Comparison of ENCODE assay signal across 8 cellular contexts in genomic region chr11:10858505-10859360, GRCh38. TPM values are rescaled to one million over a fixed set of nuclear protein-coding genes. Genes with fewer than 3 reads are reported as not detected.
A peak's percentile ranks its signal among the peaks of the same experiment; 100 is the strongest.
DNase-seq lines count a peak whose midpoint lies in the region; ATAC-seq and TF ChIP-seq lines count a peak whose summit lies in the region.

No MANE protein-coding gene starts in this region.

- H3K27me3 ChIP-seq in GM06990 (replicated peaks; ENCODE audit: control insufficient read depth, insufficient read depth, low read length) (no peaks in the 10 kb centered on the region), GM23338 (ENCODE audit: insufficient read depth) (no peaks in the 10 kb centered on the region), kidney epithelial cell (ENCODE audit: control insufficient read depth, insufficient read depth, low read length) (no peaks in the 10 kb centered on the region)

- peak overlapping the region; percentile 95 for H3K27ac ChIP-seq in GM23338 (ENCODE audit: low read depth)

- DNase-seq in GM06990 (ENCODE audit: extremely low read depth, insufficient read length) (peak; percentile 73), GM23338 (ENCODE audit: low spot score) (peak; percentile 86), LNCaP clone FGC (ENCODE audit: low read depth) (no peak), UCSD-AML1 (lab: John Stamatoyannopoulos, UW; ENCODE audit: unreplicated experiment) (peak; percentile 74), cerebellum (ENCODE audit: low spot score) (peak; percentile 60), kidney epithelial cell (ENCODE audit: low read depth) (no peak)
- DNase-seq in stimulated activated CD4-positive, alpha-beta T cell treated with anti-CD3 and anti-CD28 coated beads, Interleukin-2, amount 100 ng/mL, for 4 hours (ENCODE audit: low read depth), result peak; percentile 6

- H3K27ac Mint-ChIP-seq in GM23338, result peak overlapping the region; percentile 96

- H3K36me3 ChIP-seq in GM06990 (ENCODE audit: control insufficient read depth, insufficient read depth, low read length), result peaks cover 2% of the 10 kb centered on the region
- peaks cover 24% of the 10 kb centered on the region for H3K36me3 ChIP-seq in GM23338 (ENCODE audit: insufficient read depth)
- no peaks in the 10 kb centered on the region for H3K36me3 ChIP-seq in kidney epithelial cell (ENCODE audit: control insufficient read depth, insufficient read depth, low read length)

- peak overlapping the region; percentile 78 for H2AFZ ChIP-seq in GM23338

- H3K79me2 ChIP-seq in GM23338 (replicated peaks; ENCODE audit: insufficient read depth), result peaks cover 42% of the 10 kb centered on the region

- H3K9me2 ChIP-seq in GM23338 (ENCODE audit: insufficient read depth), result no peaks in the 10 kb centered on the region

- H4K20me1 ChIP-seq in GM23338 (replicated peaks; ENCODE audit: insufficient read depth), result no peaks in the 10 kb centered on the region; the same call in 1 of the 2 replicates

- H3K4me1 Mint-ChIP-seq in GM23338, result peaks cover 18% of the 10 kb centered on the region

- ATAC-seq in GM23338 (peak; percentile 68), GM18519 (IDR thresholded peaks at IDR 0.05; ENCODE audit: low FRiP score, unreplicated experiment) (no peak)

- no peaks in the 10 kb centered on the region for H3K9me3 Mint-ChIP-seq in GM23338

- peaks cover 8% of the 10 kb centered on the region for H3K27me3 Mint-ChIP-seq in GM23338 (ENCODE audit: insufficient read depth, low read depth, poor library complexity)

- H3F3A ChIP-seq in GM23338 (replicated peaks; ENCODE audit: low read depth), result peaks cover 8% of the 10 kb centered on the region; the same call in 1 of the 2 replicates

- H3K4me1 ChIP-seq in GM23338 (ENCODE audit: insufficient read depth), result peaks cover 22% of the 10 kb centered on the region

- peak overlapping the region; percentile 100 for H3K4me3 Mint-ChIP-seq in GM23338

- H3K4me3 ChIP-seq in GM06990 (replicated peaks; ENCODE audit: low read depth, low read length), result peak overlapping the region; percentile 84
- H3K4me3 ChIP-seq in GM23338, result peak overlapping the region; percentile 97
- peak overlapping the region; percentile 83 for H3K4me3 ChIP-seq in LNCaP clone FGC (ENCODE audit: low read depth, low read length)
- peak overlapping the region; percentile 84 for H3K4me3 ChIP-seq in kidney epithelial cell (ENCODE audit: low read depth, low read length)

- TF ChIP-seq CTCF in GM06990 (IDR thresholded peaks at IDR 0.05; ENCODE audit: insufficient read depth, low read length, poor library complexity, severe bottlenecking) (no peak), GM23338 (conservative IDR thresholded peaks at IDR 0.05; ENCODE audit: low read depth in 2 of 2) (no peak), LNCaP clone FGC (IDR thresholded peaks at IDR 0.05; ENCODE audit: control insufficient read depth, extremely low read depth, insufficient read depth) (no peak), kidney epithelial cell (IDR thresholded peaks at IDR 0.05; ENCODE audit: insufficient read depth, low read length, poor library complexity, severe bottlenecking) (no peak)

- H3K4me2 ChIP-seq in GM23338, result peak overlapping the region; percentile 84

- H3K36me3 Mint-ChIP-seq in GM23338 (ENCODE audit: low read depth), result peaks cover 27% of the 10 kb centered on the region

TF ChIP-seq in GM23338, 12 proteins besides CTCF, POLR2A, EP300 and RAD21:
- TF ChIP-seq POLR2AphosphoS5 (IDR thresholded peaks at IDR 0.05; ENCODE audit: low read depth) (0 out of 2 replicates have a peak, but pooled peaks have one; percentile 3), CREB1 (CRISPR knock-in tag; IDR thresholded peaks at IDR 0.05; ENCODE audit: low read depth) (no peak)

RNA-seq across cellular contexts. Expression of gene ZBED5, which starts 0.9 kb away (rescaled TPM):
- total RNA-seq in GM23338 (2014; rRNA removed; shearing (Covaris generic)), result 53.9 and 54.1 TPM in 2 replicates
- 56.1 and 56.3 TPM in 2 replicates for polyA plus RNA-seq in GM23338 (2016; fragmentation: Nextera tagmentation; extraction: Ambion mirVana)
- total RNA-seq in cerebellum (71.9 TPM), kidney epithelial cell (29.0 and 31.0 TPM in 2 replicates)

RNA-seq across cellular contexts. Expression of gene EIF4G2, which starts 50.0 kb away (rescaled TPM):
- 788 and 801 TPM in 2 replicates for total RNA-seq in GM23338 (2014; rRNA removed; shearing (Covaris generic))
- 312 and 358 TPM in 2 replicates for polyA plus RNA-seq in GM23338 (2016; fragmentation: Nextera tagmentation; extraction: Ambion mirVana)
- total RNA-seq in cerebellum (710 TPM), kidney epithelial cell (810 and 813 TPM in 2 replicates)

Comparison
In these comparisons a context has a peak if more than half of its experiments do, and no peak if none do; other contexts are left out.
1. DNase-seq: peak in GM06990 (single experiment), GM23338 (single experiment), UCSD-AML1 (single experiment), cerebellum (single experiment) and stimulated activated CD4-positive, alpha-beta T cell treated with anti-CD3 and anti-CD28 coated beads, Interleukin-2, amount 100 ng/mL, for 4 hours (single experiment); none in LNCaP clone FGC (single experiment) and kidney epithelial cell (single experiment).
2. Peak in every context shown above with its lines, with median percentiles within 50 percentile points of each other: H3K4me3 ChIP-seq.